9 cellular contexts compared by ENCODE assay signal in the genomic region with DNA sequence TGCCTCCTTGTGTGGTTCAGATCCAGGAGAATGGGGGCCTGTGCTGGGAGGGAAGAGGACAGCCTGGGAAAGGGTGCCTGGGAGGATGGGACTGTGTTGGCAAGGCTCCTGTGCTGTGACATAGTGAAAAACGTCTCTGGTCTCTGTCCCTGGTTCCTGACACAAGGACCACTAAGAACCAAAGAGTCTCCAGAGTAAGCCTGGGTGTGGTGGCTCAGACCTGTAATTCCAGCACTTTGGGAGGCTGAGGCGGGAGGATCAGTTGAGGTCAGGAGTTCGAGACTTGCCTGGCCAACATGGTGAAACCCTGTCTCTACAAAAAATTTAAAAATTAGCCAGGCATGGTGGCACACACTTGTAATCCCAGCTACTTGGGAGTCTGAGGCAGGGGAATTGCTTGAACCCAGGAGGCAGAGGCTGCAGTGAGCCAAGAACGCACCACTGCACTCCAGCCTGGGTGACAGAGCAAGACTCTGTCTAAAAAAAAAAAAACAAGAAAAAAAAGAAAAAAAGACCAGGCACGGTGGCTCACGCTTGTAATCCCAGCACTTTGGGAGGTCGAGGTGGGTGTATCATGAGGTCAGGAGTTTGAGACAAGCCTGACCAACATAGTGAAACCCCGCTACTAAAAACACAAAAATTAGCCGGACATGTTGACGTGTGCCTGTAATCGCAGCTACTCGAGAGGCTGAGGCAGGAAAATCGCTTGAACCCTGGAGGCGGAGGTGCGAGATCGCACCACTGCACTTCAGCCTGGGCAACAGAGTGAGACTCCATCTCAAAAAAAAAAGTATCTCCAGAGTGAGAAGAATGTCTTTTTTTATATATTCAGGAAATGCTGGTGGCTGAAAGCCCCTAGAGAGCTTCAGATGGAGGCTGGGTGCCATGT. TPM values are rescaled to one million over a fixed set of nuclear protein-coding genes. Genes with fewer than 3 reads are reported as not detected.
DNase-seq lines count a peak whose midpoint lies in the region; ATAC-seq, FAIRE-seq and TF ChIP-seq lines count a peak whose summit lies in the region.
"Not testable (repeated sequence)": the region's sequence is repeated elsewhere in the genome, so short reads cannot be mapped to it uniquely, and the experiment has no call there.
"Had no signal": no experiment of that assay in that cellular context is flagged by ENCODE, and none has a peak within 500 bp of the region (broad histone marks: within the 10 kb centered on the region; RNA-seq: fewer than 3 reads in every experiment).

No MANE protein-coding gene starts in this region.

- not testable (repeated sequence) for H3K27me3 Mint-ChIP-seq in CD4-positive, alpha-beta T cell; activated CD8-positive, alpha-beta T cell treated with anti-CD3 and anti-CD28 coated beads, Interleukin-2, amount 10 ng/mL, durations not matched to agents 7 days and 5 days (ENCODE audit: low read depth)
- peaks cover 0 to 14% (median 3%) of the 10 kb centered on the region in 3 donors for H3K27me3 Mint-ChIP-seq in naive B cell

- TF ChIP-seq POLR2A in GM12878 (IDR thresholded peaks at IDR 0.05; ENCODE audit: low read depth, low read length); tibial nerve (IDR thresholded peaks at IDR 0.05): not testable (repeated sequence)

- RAD21 ChIA-PET in GM12878 (lab: Charles Lee; ENCODE audit: unreplicated experiment), result interaction anchor here (1.2 to 5.3 kb wide), 5 partner anchors 9 to 75 kb away, joined by 3 to 49 read pairs (median 4); no protein-coding TSS in a partner anchor

- FAIRE-seq in GM12878 (lab: Jason Lieb, UNC), result not testable (repeated sequence)

- not testable (repeated sequence) for H3K9me3 ChIP-seq in CD4-positive, alpha-beta T cell (ENCODE audit: control insufficient read depth, low read length); Karpas-422 (ENCODE audit: low read length); GM12878 (replicated peaks; ENCODE audit: control insufficient read depth, insufficient read depth, low read length); heart right ventricle; skeletal muscle tissue (ENCODE audit: control insufficient read depth in 3 of 3, low read length in 3 of 3); tibial nerve

- not testable (repeated sequence) for H3K36me3 ChIP-seq in Karpas-422 (ENCODE audit: insufficient read depth, low read length); GM12878 (ENCODE audit: control insufficient read depth in 2 of 2, insufficient read depth in 2 of 2, low read length in 1 of 2); heart right ventricle; skeletal muscle tissue (ENCODE audit: control insufficient read depth in 3 of 3, insufficient read depth in 3 of 3, low read length in 3 of 3); tibial nerve

- H4K20me1 ChIP-seq in Karpas-422 (ENCODE audit: insufficient read depth, low read depth, low read length), result peaks cover 13% of the 10 kb centered on the region; the same call in 1 of the 2 replicates
- not testable (repeated sequence) for H4K20me1 ChIP-seq in GM12878 (ENCODE audit: control insufficient read depth, insufficient read depth)

- TF ChIP-seq CTCF in CD4-positive, alpha-beta T cell (IDR thresholded peaks at IDR 0.05); GM12878 (IDR thresholded peaks at IDR 0.05 in 2 of 3, conservative IDR thresholded peaks at IDR 0.05 in 1 of 3; ENCODE audit: control insufficient read depth in 2 of 3, extremely low read depth in 1 of 3, insufficient read depth in 1 of 3, low read depth in 3 of 3, low read length in 3 of 3); heart right ventricle (IDR thresholded peaks at IDR 0.05); tibial nerve (IDR thresholded peaks at IDR 0.05): not testable (repeated sequence)

- H3K4me1 ChIP-seq in Karpas-422 (ENCODE audit: low read length), result peaks cover 55% of the 10 kb centered on the region
- peaks cover 34% of the 10 kb centered on the region for H3K4me1 ChIP-seq in GM12878 (ENCODE audit: control insufficient read depth, insufficient read depth, low read length)
- H3K4me1 ChIP-seq in heart right ventricle, result peaks cover 1 to 44% (median 20%) of the 10 kb centered on the region in 9 donors
- H3K4me1 ChIP-seq in skeletal muscle tissue (ENCODE audit: control insufficient read depth in 3 of 3, insufficient read depth in 3 of 3, low read length in 3 of 3), result peaks cover 6 to 15% (median 7%) of the 10 kb centered on the region in 3 donors
- H3K4me1 ChIP-seq in tibial nerve, result peaks cover 0 to 32% (median 18%) of the 10 kb centered on the region in 4 donors

- intact Hi-C loops in CD4-positive, alpha-beta T cell (cut with DNase I, micrococcal nuclease), result loop anchor here (1.0 to 2.0 kb wide), 2 partner anchors 33 to 1357 kb away; a partner anchor contains a TSS
- intact Hi-C loops in GM12878 (cut with micrococcal nuclease; ENCODE audit: unreplicated experiment), result loop anchor here (2.0 to 10.0 kb wide), 3 partner anchors 35 to 1609 kb away; a partner anchor contains a TSS
- intact Hi-C loops in heart right ventricle (cut with DNase I), result not testable (repeated sequence)

- BruUV-seq in GM12878 (replicated peaks; lab: Mats Ljungman, UMichigan), result not testable (repeated sequence)

- in situ Hi-C loops in GM12878 (cut with MboI), result not testable (repeated sequence)

- not testable (repeated sequence) for TF ChIP-seq RAD21 in GM12878 (IDR thresholded peaks at IDR 0.05; ENCODE audit: insufficient read depth, low read depth, low read length)

- H3K79me2 ChIP-seq in Karpas-422 (ENCODE audit: low read length) (peaks cover 25% of the 10 kb centered on the region), GM12878 (ENCODE audit: control insufficient read depth, insufficient read depth, low read length) (peaks cover 53% of the 10 kb centered on the region)

- peak overlapping the region; percentile 98 for H3K27ac Mint-ChIP-seq in CD4-positive, alpha-beta T cell
- peak overlapping the region; percentile 100 for H3K27ac Mint-ChIP-seq in activated CD8-positive, alpha-beta T cell treated with anti-CD3 and anti-CD28 coated beads, Interleukin-2, amount 10 ng/mL, durations not matched to agents 7 days and 5 days
- peak overlapping the region; percentile 100 for H3K27ac Mint-ChIP-seq in naive B cell

- not testable (repeated sequence) for H3K9me3 Mint-ChIP-seq in CD4-positive, alpha-beta T cell; activated CD8-positive, alpha-beta T cell treated with anti-CD3 and anti-CD28 coated beads, Interleukin-2, amount 10 ng/mL, durations not matched to agents 7 days and 5 days (ENCODE audit: insufficient read depth); naive B cell

- peak overlapping the region; percentile 63 for H3K9ac ChIP-seq in Karpas-422 (ENCODE audit: low read length)
- peak overlapping the region; percentile 91 for H3K9ac ChIP-seq in GM12878 (ENCODE audit: control insufficient read depth, insufficient read depth, low read length)
- H3K9ac ChIP-seq in skeletal muscle tissue (ENCODE audit: low read depth in 1 of 3, low read length in 3 of 3), result peak overlapping the region in 1 of 3 donors; percentile 40

- not testable (repeated sequence) for H3K9me2 ChIP-seq in Karpas-422 (replicated peaks; ENCODE audit: insufficient read depth, low read length)

- peak overlapping the region; percentile 31 for H2AFZ ChIP-seq in Karpas-422 (ENCODE audit: low read length)
- peak overlapping the region; percentile 61 for H2AFZ ChIP-seq in GM12878 (ENCODE audit: control insufficient read depth, low read depth, low read length)

- TF ChIP-seq EP300 in GM12878 (IDR thresholded peaks at IDR 0.05; ENCODE audit: borderline replicate concordance in 1 of 2, control insufficient read depth in 1 of 2, low read depth in 2 of 2, low read length in 2 of 2); tibial nerve (IDR thresholded peaks at IDR 0.05): not testable (repeated sequence)

- DNase-seq in CD4-positive, alpha-beta T cell; Karpas-422; activated CD8-positive, alpha-beta T cell treated with anti-CD3 and anti-CD28 coated beads, Interleukin-2, amount 10 ng/mL, durations not matched to agents 7 days and 5 days; GM12878 (ENCODE audit: low read depth, low spot score); heart right ventricle; tibial nerve (ENCODE audit: low spot score in 2 of 2): not testable (repeated sequence)
- DNase-seq in naive B cell, result peak; percentile 44

- H3K27ac ChIP-seq in CD4-positive, alpha-beta T cell (ENCODE audit: low read depth, low read length), result peak overlapping the region; percentile 94
- H3K27ac ChIP-seq in Karpas-422 (ENCODE audit: low read length) (peak overlapping the region; percentile 100), GM12878 (ENCODE audit: control insufficient read depth, insufficient read depth) (peak overlapping the region; percentile 100), heart right ventricle (peak overlapping the region; percentile 74 to 97 (median 89)), skeletal muscle tissue (ENCODE audit: low read depth, low read length) (peak overlapping the region; percentile 82), tibial nerve (peak overlapping the region; percentile 68 to 95 (median 89))

- H3K4me2 ChIP-seq in Karpas-422 (ENCODE audit: low read depth, low read length, poor library complexity, severe bottlenecking), result peak overlapping the region; percentile 99
- peak overlapping the region; percentile 75 for H3K4me2 ChIP-seq in GM12878 (ENCODE audit: control insufficient read depth, insufficient read depth)

- CTCF ChIA-PET in CD4-positive, alpha-beta T cell (lab: Charles Lee), result interaction anchor here (1.8 to 4.3 kb wide), 3 partner anchors 16 to 36 kb away, joined by 9 to 27 read pairs (median 19); no protein-coding TSS in a partner anchor
- CTCF ChIA-PET in activated CD8-positive, alpha-beta T cell treated with anti-CD3 and anti-CD28 coated beads, Interleukin-2, amount 10 ng/mL, durations not matched to agents 7 days and 5 days (lab: Charles Lee), result interaction anchor here (0.7 to 4.9 kb wide), 6 partner anchors 17 to 63 kb away, joined by 3 to 34 read pairs (median 8); a partner anchor contains a TSS
- CTCF ChIA-PET in GM12878 (lab: Yijun Ruan, JAX), result interaction anchor here (1.0 to 3.3 kb wide), 3 partner anchors 16 to 36 kb away, joined by 3 to 14 read pairs (median 10); no protein-coding TSS in a partner anchor

- peaks cover 40% of the 10 kb centered on the region for H3K4me1 Mint-ChIP-seq in CD4-positive, alpha-beta T cell (ENCODE audit: low read depth)
- H3K4me1 Mint-ChIP-seq in activated CD8-positive, alpha-beta T cell treated with anti-CD3 and anti-CD28 coated beads, Interleukin-2, amount 10 ng/mL, durations not matched to agents 7 days and 5 days (ENCODE audit: low read depth), result peaks cover 35% of the 10 kb centered on the region
- H3K4me1 Mint-ChIP-seq in naive B cell, result peaks cover 52 to 69% (median 64%) of the 10 kb centered on the region in 3 donors

- H3K4me3 ChIP-seq in Karpas-422 (ENCODE audit: low read length) (peak overlapping the region; percentile 84; the same call in 1 of the 2 replicates), GM12878 (peak overlapping the region; percentile 12; the same call in 1 of the 2 replicates)
- not testable (repeated sequence) for H3K4me3 ChIP-seq in heart right ventricle; skeletal muscle tissue (ENCODE audit: low read length in 3 of 3); tibial nerve

- SMC1A ChIA-PET in GM12878 (lab: Charles Lee; ENCODE audit: uncharacterized antibody, unreplicated experiment), result interaction anchor here (1.0 to 1.8 kb wide), 6 partner anchors 9 to 36 kb away, joined by 3 to 4 read pairs (median 3); no protein-coding TSS in a partner anchor

- WGBS in GM12878 (ENCODE audit: insufficient coverage, insufficient replicate concordance, low lambda C conversion rate, missing lambda C conversion rate), result 9% methylated on average over 16 of the region's 16 CpGs
- 93 to 94% methylated on average over 16 of the region's 16 CpGs for WGBS in heart right ventricle, 2 donors
- 91 to 93% methylated on average over 16 of the region's 16 CpGs for WGBS in tibial nerve, 2 donors

- H3K27me3 ChIP-seq in CD4-positive, alpha-beta T cell (ENCODE audit: control insufficient read depth, insufficient read depth, low read length); Karpas-422 (ENCODE audit: low read length); GM12878 (replicated peaks in 1 of 2; ENCODE audit: control insufficient read depth in 2 of 2, insufficient read depth in 2 of 2, low read length in 1 of 2); heart right ventricle; skeletal muscle tissue (ENCODE audit: control insufficient read depth in 3 of 3, insufficient read depth in 3 of 3, low read length in 3 of 3); tibial nerve: not testable (repeated sequence)

- ATAC-seq in CD4-positive, alpha-beta T cell (ENCODE audit: poor library complexity); activated CD8-positive, alpha-beta T cell treated with anti-CD3 and anti-CD28 coated beads, Interleukin-2, amount 10 ng/mL, durations not matched to agents 7 days and 5 days; GM12878; heart right ventricle; naive B cell (ENCODE audit: low read depth in 2 of 2): not testable (repeated sequence)

- POLR2A ChIA-PET in CD4-positive, alpha-beta T cell (lab: Charles Lee), result interaction anchor here (1.3 to 5.5 kb wide), 5 partner anchors 22 to 1174 kb away, joined by 3 to 72 read pairs (median 8); a partner anchor contains a TSS
- POLR2A ChIA-PET in activated CD8-positive, alpha-beta T cell treated with anti-CD3 and anti-CD28 coated beads, Interleukin-2, amount 10 ng/mL, durations not matched to agents 7 days and 5 days (lab: Charles Lee), result interaction anchor here (0.6 to 5.4 kb wide), 8 partner anchors 8 to 672 kb away, joined by 3 to 70 read pairs (median 6); a partner anchor contains a TSS
- POLR2A ChIA-PET in GM12878 (lab: Charles Lee), result interaction anchor here (0.8 to 5.0 kb wide), 9 partner anchors 8 to 212 kb away, joined by 3 to 44 read pairs (median 9); no protein-coding TSS in a partner anchor

- peak overlapping the region; percentile 25 for H3K4me3 Mint-ChIP-seq in CD4-positive, alpha-beta T cell
- not testable (repeated sequence) for H3K4me3 Mint-ChIP-seq in activated CD8-positive, alpha-beta T cell treated with anti-CD3 and anti-CD28 coated beads, Interleukin-2, amount 10 ng/mL, durations not matched to agents 7 days and 5 days
- H3K4me3 Mint-ChIP-seq in naive B cell, result peak overlapping the region; percentile 90 to 100 (median 96)

- peaks cover 14% of the 10 kb centered on the region for H3K36me3 Mint-ChIP-seq in CD4-positive, alpha-beta T cell (ENCODE audit: low read depth)
- H3K36me3 Mint-ChIP-seq in activated CD8-positive, alpha-beta T cell treated with anti-CD3 and anti-CD28 coated beads, Interleukin-2, amount 10 ng/mL, durations not matched to agents 7 days and 5 days (ENCODE audit: low read depth), result peaks cover 18% of the 10 kb centered on the region
- H3K36me3 Mint-ChIP-seq in naive B cell, result peaks cover 21 to 29% of the 10 kb centered on the region in 2 donors

RNA-seq across cellular contexts. Expression of a gene that starts 1.4 kb away (rescaled TPM):
- 100 to 1,000 TPM; 299 to 303 TPM for total RNA-seq in CD4-positive, alpha-beta T cell
- 5,756 and 8,933 TPM in 2 replicates for total RNA-seq in Karpas-422 (2014; rRNA removed; shearing (Covaris generic); ENCODE audit: low replicate concordance)
- 100 to 1,000 TPM; 395 to 407 TPM for total RNA-seq in activated CD8-positive, alpha-beta T cell treated with anti-CD3 and anti-CD28 coated beads, Interleukin-2, amount 10 ng/mL, durations not matched to agents 7 days and 5 days
- total RNA-seq in GM12878 (2013; cell fraction: nucleolus; rRNA removed), result 2,823 and 2,919 TPM in 2 replicates
- total RNA-seq in GM12878 (2014; rRNA removed) (10,156 and 11,063 TPM in 2 replicates), GM12878 (2014; rRNA removed; fragmentation: Illumina TruSeq; extraction: Trizol) (2,507 and 2,767 TPM in 2 replicates), GM12878 (2021) (4,973 and 5,010 TPM in 2 replicates), heart right ventricle (1,000 to 10,000 TPM in 1 of 10 donors, 100 to 1,000 TPM in 9; 120 to 2,270 (median 303) TPM), skeletal muscle tissue (63.2 TPM), tibial nerve (1,000 to 10,000 TPM in 1 of 4 donors, 100 to 1,000 TPM in 3; 309 to 1,049 (median 557) TPM)
- polyA plus RNA-seq in GM12878 (2011; ENCODE audit: low read depth), result 4,271 TPM
- polyA plus RNA-seq in GM12878 (2011; rRNA removed) (309 and 1,760 TPM in 2 replicates), GM12878 (2014; fragmentation: Illumina TruSeq; extraction: Trizol) (3,291 and 4,542 TPM in 2 replicates), GM12878 (2014; fragmentation: Nextera tagmentation; extraction: Ambion mirVana) (1,000 to 10,000 TPM; 1,387 to 2,107 TPM), GM12878 (2014; rRNA removed) (3,302 and 5,141 TPM in 2 replicates), GM12878 (2016; fragmentation: Nextera tagmentation; extraction: Ambion mirVana) (1,000 to 10,000 TPM; 6,006 to 6,596 TPM), heart right ventricle (100 to 1,000 TPM; 211 to 298 TPM), naive B cell (ENCODE audit: low read depth in 6 of 6) (over 10,000 TPM; 22,737 to 35,313 (median 25,671) TPM)
- 1,718 and 2,321 TPM in 2 replicates for polyA plus RNA-seq in GM12878 (2011; cell fraction: cytosol; rRNA removed)
- 1,510 and 1,766 TPM in 2 replicates for polyA plus RNA-seq in GM12878 (2011; cell fraction: nucleus; rRNA removed)
- polyA plus RNA-seq in GM12878 (2012), result 6,323 and 7,232 TPM in 2 replicates
- polyA minus RNA-seq in GM12878 (2011; rRNA and poly(A)+ RNA removed), result 1,457 and 1,517 TPM in 2 replicates
- polyA minus RNA-seq in GM12878 (2011; cell fraction: cytosol; rRNA and poly(A)+ RNA removed), result 1,302 and 1,364 TPM in 2 replicates
- polyA minus RNA-seq in GM12878 (2011; cell fraction: nucleus; rRNA and poly(A)+ RNA removed), result 388 and 604 TPM in 2 replicates
- total RNA-seq: A673 had no signal

RNA-seq across cellular contexts. Expression of a gene that starts 35.4 kb away (rescaled TPM):
- total RNA-seq in CD4-positive, alpha-beta T cell, result 1,000 to 10,000 TPM; 5,224 to 5,317 TPM
- total RNA-seq in Karpas-422 (2014; rRNA removed; shearing (Covaris generic); ENCODE audit: low replicate concordance), result 3,040 and 3,750 TPM in 2 replicates
- 1,000 to 10,000 TPM; 2,046 to 2,123 TPM for total RNA-seq in activated CD8-positive, alpha-beta T cell treated with anti-CD3 and anti-CD28 coated beads, Interleukin-2, amount 10 ng/mL, durations not matched to agents 7 days and 5 days
- total RNA-seq in GM12878 (2013; cell fraction: nucleolus; rRNA removed), result 281 and 294 TPM in 2 replicates
- 3,103 and 3,139 TPM in 2 replicates for total RNA-seq in GM12878 (2014; rRNA removed)
- 2,472 and 2,596 TPM in 2 replicates for total RNA-seq in GM12878 (2014; rRNA removed; fragmentation: Illumina TruSeq; extraction: Trizol)
- total RNA-seq in GM12878 (2021), result 3,369 and 3,514 TPM in 2 replicates
- 9,466 TPM for polyA plus RNA-seq in GM12878 (2011; ENCODE audit: low read depth)
- polyA plus RNA-seq in GM12878 (2011; rRNA removed), result 3,820 and 3,850 TPM in 2 replicates
- 6,340 and 8,149 TPM in 2 replicates for polyA plus RNA-seq in GM12878 (2011; cell fraction: cytosol; rRNA removed)
- polyA plus RNA-seq in GM12878 (2011; cell fraction: nucleus; rRNA removed), result 1,312 and 1,697 TPM in 2 replicates
- polyA plus RNA-seq in GM12878 (2012), result 4,574 and 5,154 TPM in 2 replicates
- 3,219 and 4,047 TPM in 2 replicates for polyA plus RNA-seq in GM12878 (2014; fragmentation: Illumina TruSeq; extraction: Trizol)
- 1,000 to 10,000 TPM; 2,295 to 2,356 TPM for polyA plus RNA-seq in GM12878 (2014; fragmentation: Nextera tagmentation; extraction: Ambion mirVana)
- 3,649 and 3,781 TPM in 2 replicates for polyA plus RNA-seq in GM12878 (2014; rRNA removed)
- 1,000 to 10,000 TPM; 2,318 to 2,319 TPM for polyA plus RNA-seq in GM12878 (2016; fragmentation: Nextera tagmentation; extraction: Ambion mirVana)
- polyA minus RNA-seq in GM12878 (2011; rRNA and poly(A)+ RNA removed), result 1,451 and 1,695 TPM in 2 replicates
- 359 and 410 TPM in 2 replicates for polyA minus RNA-seq in GM12878 (2011; cell fraction: cytosol; rRNA and poly(A)+ RNA removed)
- 135 and 152 TPM in 2 replicates for polyA minus RNA-seq in GM12878 (2011; cell fraction: nucleus; rRNA and poly(A)+ RNA removed)
- 1,000 to 10,000 TPM in 9 of 10 donors, 100 to 1,000 TPM in 1; 984 to 1,344 (median 1,239) TPM for total RNA-seq in heart right ventricle
- 1,000 to 10,000 TPM; 1,373 to 4,233 TPM for polyA plus RNA-seq in heart right ventricle
- 1,000 to 10,000 TPM; 4,594 to 6,671 (median 5,653) TPM for polyA plus RNA-seq in naive B cell (ENCODE audit: low read depth in 6 of 6)
- total RNA-seq in skeletal muscle tissue, result 6,829 TPM
- total RNA-seq in tibial nerve, result 1,000 to 10,000 TPM; 2,328 to 3,623 (median 2,710) TPM

RNA-seq across cellular contexts. Expression of a gene that starts 56.6 kb away (rescaled TPM):
- 10 to 100 TPM; 40.4 to 43.2 TPM for total RNA-seq in CD4-positive, alpha-beta T cell
- total RNA-seq in Karpas-422 (2014; rRNA removed; shearing (Covaris generic); ENCODE audit: low replicate concordance), result 23.0 and 42.6 TPM in 2 replicates
- 10 to 100 TPM; 79.0 to 81.3 TPM for total RNA-seq in activated CD8-positive, alpha-beta T cell treated with anti-CD3 and anti-CD28 coated beads, Interleukin-2, amount 10 ng/mL, durations not matched to agents 7 days and 5 days
- 55.0 and 67.3 TPM in 2 replicates for total RNA-seq in GM12878 (2013; cell fraction: nucleolus; rRNA removed)
- total RNA-seq in GM12878 (2014; rRNA removed) (35.0 and 42.1 TPM in 2 replicates), GM12878 (2014; rRNA removed; fragmentation: Illumina TruSeq; extraction: Trizol) (30.5 and 35.6 TPM in 2 replicates), GM12878 (2021) (74.7 and 83.9 TPM in 2 replicates), heart right ventricle (10 to 100 TPM; 12.4 to 21.3 (median 14.3) TPM), skeletal muscle tissue (7.3 TPM), tibial nerve (10 to 100 TPM; 32.1 to 64.8 (median 38.7) TPM)
- 11.1 TPM for polyA plus RNA-seq in GM12878 (2011; ENCODE audit: low read depth)
- polyA plus RNA-seq in GM12878 (2011; rRNA removed) (6.4 and 12.7 TPM in 2 replicates), GM12878 (2014; fragmentation: Illumina TruSeq; extraction: Trizol) (39.4 and 56.1 TPM in 2 replicates), GM12878 (2014; fragmentation: Nextera tagmentation; extraction: Ambion mirVana) (10 to 100 TPM in 1 of 2 experiments, 1 to 10 TPM in 1; 8.7 to 12.3 TPM), GM12878 (2014; rRNA removed) (35.4 and 44.6 TPM in 2 replicates), GM12878 (2016; fragmentation: Nextera tagmentation; extraction: Ambion mirVana) (10 to 100 TPM; 71.2 to 76.3 TPM), heart right ventricle (10 to 100 TPM; 12.6 to 14.1 TPM), naive B cell (ENCODE audit: low read depth in 6 of 6) (10 to 100 TPM in 2 of 6 donors, 1 to 10 TPM in 4; 5.1 to 31.2 (median 9.3) TPM)
- 17.0 and 18.6 TPM in 2 replicates for polyA plus RNA-seq in GM12878 (2011; cell fraction: cytosol; rRNA removed)
- 48.4 and 68.2 TPM in 2 replicates for polyA plus RNA-seq in GM12878 (2011; cell fraction: nucleus; rRNA removed)
- polyA plus RNA-seq in GM12878 (2012), result 20.7 and 25.6 TPM in 2 replicates
- polyA minus RNA-seq in GM12878 (2011; rRNA and poly(A)+ RNA removed), result 14.8 and 21.1 TPM in 2 replicates
- polyA minus RNA-seq in GM12878 (2011; cell fraction: cytosol; rRNA and poly(A)+ RNA removed), result 11.4 and 13.2 TPM in 2 replicates
- polyA minus RNA-seq in GM12878 (2011; cell fraction: nucleus; rRNA and poly(A)+ RNA removed), result 19.5 and 38.2 TPM in 2 replicates
